In genomic region chr10:14625210-14625621, GRCh38 we compare ENCODE assay signal across 13 cellular contexts.
A peak's percentile ranks its signal among the peaks of the same experiment; 100 is the strongest.
DNase-seq lines count a peak whose midpoint lies in the region; ATAC-seq and TF ChIP-seq lines count a peak whose summit lies in the region.
"Had no signal": no experiment of that assay in that cellular context is flagged by ENCODE, and none has a peak within 500 bp of the region (broad histone marks: within the 10 kb centered on the region; RNA-seq: fewer than 3 reads in every experiment).

No MANE protein-coding gene starts in this region.

- H3K27me3 Mint-ChIP-seq in endodermal cell (ENCODE audit: insufficient read depth): no peaks in the 10 kb centered on the region
- no peaks in the 10 kb centered on the region for H3K27me3 Mint-ChIP-seq in effector memory CD8-positive, alpha-beta T cell
- H3K27me3 Mint-ChIP-seq: activated naive CD4-positive, alpha-beta T cell treated with anti-CD3 and anti-CD28 coated beads, Interleukin-2, amount 50 U/mL, for 24 hours had no signal

- H3K27ac ChIP-seq in HUES48 (ENCODE audit: low read depth, low read length): peak overlapping the region; percentile 28
- H3K27ac ChIP-seq in endodermal cell (ENCODE audit: low read depth, low read length): peak overlapping the region; percentile 92
- no peak overlapping the region for H3K27ac ChIP-seq in brain microvascular endothelial cell
- H3K27ac ChIP-seq: coronary artery had no signal

- H3K36me3 Mint-ChIP-seq in endodermal cell (ENCODE audit: low read depth): no peaks in the 10 kb centered on the region
- H3K36me3 Mint-ChIP-seq in effector memory CD8-positive, alpha-beta T cell (ENCODE audit: insufficient read depth): no peaks in the 10 kb centered on the region
- H3K36me3 Mint-ChIP-seq: activated naive CD4-positive, alpha-beta T cell treated with anti-CD3 and anti-CD28 coated beads, Interleukin-2, amount 50 U/mL, for 24 hours had no signal

- no peaks in the 10 kb centered on the region for H3K9me3 Mint-ChIP-seq in endodermal cell
- no peaks in the 10 kb centered on the region for H3K9me3 Mint-ChIP-seq in effector memory CD8-positive, alpha-beta T cell
- H3K9me3 Mint-ChIP-seq: activated naive CD4-positive, alpha-beta T cell treated with anti-CD3 and anti-CD28 coated beads, Interleukin-2, amount 50 U/mL, for 24 hours had no signal

- WGBS in endodermal cell (ENCODE audit: insufficient coverage in 1 of 2, insufficient read length in 1 of 2), 2 experiments: 60 to 84% methylated on average over 4 of the region's 7 CpGs

- in situ Hi-C loops in brain microvascular endothelial cell (cut with HindIII; ENCODE audit: low pct_ligation_motif_present, low sequenced_read_pairs): no loop called here

- peaks cover 9% of the 10 kb centered on the region for H3K4me1 Mint-ChIP-seq in endodermal cell
- H3K4me1 Mint-ChIP-seq in effector memory CD8-positive, alpha-beta T cell (ENCODE audit: low read depth in 2 of 2): no peaks in the 10 kb centered on the region

- no peak overlapping the region for H3K27ac Mint-ChIP-seq in endodermal cell
- H3K27ac Mint-ChIP-seq in effector memory CD8-positive, alpha-beta T cell: no peak overlapping the region
- H3K27ac Mint-ChIP-seq: activated naive CD4-positive, alpha-beta T cell treated with anti-CD3 and anti-CD28 coated beads, Interleukin-2, amount 50 U/mL, for 24 hours had no signal

- H3K36me3 ChIP-seq in HUES48 (ENCODE audit: control insufficient read depth, insufficient read depth, low read length) (no peaks in the 10 kb centered on the region), endodermal cell (ENCODE audit: control insufficient read depth, insufficient read depth, low read length) (no peaks in the 10 kb centered on the region), brain microvascular endothelial cell (replicated peaks) (no peaks in the 10 kb centered on the region)

- ATAC-seq in effector memory CD8-positive, alpha-beta T cell (replicated peaks): no peak
- ATAC-seq: K562, sciatic nerve had no signal

- H3K4me3 ChIP-seq in HUES48 (ENCODE audit: low read depth, low read length) (no peak overlapping the region), endodermal cell (ENCODE audit: low read length) (no peak overlapping the region), brain microvascular endothelial cell (ENCODE audit: low read depth, low read length) (no peak overlapping the region)
- H3K4me3 ChIP-seq: coronary artery, K562 had no signal

- H3K9ac ChIP-seq in HUES48 (ENCODE audit: low read depth, low read length) (no peak overlapping the region), endodermal cell (ENCODE audit: extremely low read depth, low read length, poor library complexity, severe bottlenecking) (no peak overlapping the region)

- no peaks in the 10 kb centered on the region for H3K27me3 ChIP-seq in HUES48 (ENCODE audit: control insufficient read depth, insufficient read depth, low read length)
- H3K27me3 ChIP-seq in endodermal cell (ENCODE audit: control insufficient read depth, insufficient read depth, low read length, poor library complexity, severe bottlenecking): no peaks in the 10 kb centered on the region
- no peaks in the 10 kb centered on the region for H3K27me3 ChIP-seq in brain microvascular endothelial cell (replicated peaks)

- TF ChIP-seq CTCF in endodermal cell (conservative IDR thresholded peaks at IDR 0.05) (no peak), brain microvascular endothelial cell (IDR thresholded peaks at IDR 0.05; ENCODE audit: low read depth, low read length, missing control alignments) (no peak)

- peak; percentile 8 for DNase-seq in NCI-H2227 treated with DMSO at 0.1 percent for 48 hours (lab: John Stamatoyannopoulos, UW)
- peak; percentile 58 for DNase-seq in endodermal cell
- peak; percentile 77 for DNase-seq in retina
- DNase-seq in activated CD4-positive, CD25-positive, alpha-beta regulatory T cell (lab: John Stamatoyannopoulos, UW): no peak
- no peak for DNase-seq in effector memory CD8-positive, alpha-beta T cell
- DNase-seq in brain microvascular endothelial cell: no peak
- DNase-seq: COR-L47, NCI-H446 treated with DMSO at 0.1 percent for 48 hours had no signal

- H3K4me1 ChIP-seq in HUES48 (ENCODE audit: control insufficient read depth, insufficient read depth, low read length): peaks cover 8% of the 10 kb centered on the region; the same call in 1 of the 2 replicates
- H3K4me1 ChIP-seq in endodermal cell (ENCODE audit: control insufficient read depth, insufficient read depth, low read length): peaks cover 4% of the 10 kb centered on the region

- no peak overlapping the region for H3K4me3 Mint-ChIP-seq in endodermal cell
- no peak overlapping the region for H3K4me3 Mint-ChIP-seq in effector memory CD8-positive, alpha-beta T cell
- H3K4me3 Mint-ChIP-seq: activated naive CD4-positive, alpha-beta T cell treated with anti-CD3 and anti-CD28 coated beads, Interleukin-2, amount 50 U/mL, for 24 hours had no signal

- no peaks in the 10 kb centered on the region for H3K9me3 ChIP-seq in HUES48 (ENCODE audit: control insufficient read depth, insufficient read depth, low read length)
- H3K9me3 ChIP-seq in endodermal cell (ENCODE audit: control insufficient read depth, low read length): no peaks in the 10 kb centered on the region

Comparison
In these comparisons a context has a peak if more than half of its experiments do, and no peak if none do; other contexts are left out.
1. DNase-seq: peak in NCI-H2227 treated with DMSO at 0.1 percent for 48 hours (single experiment), endodermal cell (single experiment) and retina (single experiment); none in activated CD4-positive, CD25-positive, alpha-beta regulatory T cell (0 of 4), effector memory CD8-positive, alpha-beta T cell (0 of 3) and brain microvascular endothelial cell (single experiment).